ENCODE assay signal across 9 cellular contexts in genomic region chr15:60798821-60799220, GRCh38.
DNase-seq lines count a peak whose midpoint lies in the region; TF ChIP-seq lines count a peak whose summit lies in the region.
"Had no signal": no experiment of that assay in that cellular context is flagged by ENCODE, and none has a peak within 500 bp of the region (broad histone marks: within the 10 kb centered on the region; RNA-seq: fewer than 3 reads in every experiment).

No MANE protein-coding gene starts in this region.

- no peaks in the 10 kb centered on the region for H3K4me1 ChIP-seq in hepatocyte (ENCODE audit: insufficient read depth)

- H2AFZ ChIP-seq in hepatocyte = no peak overlapping the region

- H3K4me3 ChIP-seq in hepatocyte (no peak overlapping the region), WERI-Rb-1 (ENCODE audit: low read depth, low read length) (no peak overlapping the region)

- no peaks in the 10 kb centered on the region for H3K79me2 ChIP-seq in hepatocyte

- no peaks in the 10 kb centered on the region for H3K27me3 Mint-ChIP-seq in activated T-helper 1 cell treated with anti-CD3 and anti-CD28 coated beads, Interleukin-12 subunit alpha, Interleukin-12 subunit beta, Interleukin-2, Interleukin-4 antibody, amounts not matched to agents 30 ng/mL and 10 ng/mL and 1 ng/mL, durations not matched to agents 14 hours and 24 hours and 36 hours (ENCODE audit: insufficient read depth)
- H3K27me3 Mint-ChIP-seq: dendritic cell treated with granulocyte-macrophage colony-stimulating factor and Interleukin-4, amounts not matched to agents 40 ng/mL and 50 ng/mL, for 4 days had no signal

- H3K9me3 ChIP-seq in hepatocyte (ENCODE audit: low read depth) = no peaks in the 10 kb centered on the region
- peaks cover 5% of the 10 kb centered on the region for H3K9me3 ChIP-seq in WERI-Rb-1 (ENCODE audit: severe bottlenecking)

- H3K27me3 ChIP-seq in hepatocyte = no peaks in the 10 kb centered on the region
- H3K27me3 ChIP-seq in WERI-Rb-1 (ENCODE audit: insufficient read depth, low read depth, severe bottlenecking) = no peaks in the 10 kb centered on the region

- H3K27ac Mint-ChIP-seq in activated T-helper 1 cell treated with anti-CD3 and anti-CD28 coated beads, Interleukin-12 subunit alpha, Interleukin-12 subunit beta, Interleukin-2, Interleukin-4 antibody, amounts not matched to agents 30 ng/mL and 10 ng/mL and 1 ng/mL, durations not matched to agents 14 hours and 24 hours and 36 hours = peak overlapping the region; percentile 82
- H3K27ac Mint-ChIP-seq: dendritic cell treated with granulocyte-macrophage colony-stimulating factor and Interleukin-4, amounts not matched to agents 40 ng/mL and 50 ng/mL, for 4 days had no signal

- TF ChIP-seq CTCF in hepatocyte (IDR thresholded peaks at IDR 0.05; ENCODE audit: poor library complexity) (no peak), WERI-Rb-1 (IDR thresholded peaks at IDR 0.05; ENCODE audit: low read depth, low read length) (no peak)

- 79% methylated on average over 4 of the region's 4 CpGs for whole genome bisulfite sequencing in hepatocyte (ENCODE audit: low lambda C conversion rate, missing lambda C conversion rate)

- peaks cover 76% of the 10 kb centered on the region for H3K4me1 Mint-ChIP-seq in activated T-helper 1 cell treated with anti-CD3 and anti-CD28 coated beads, Interleukin-12 subunit alpha, Interleukin-12 subunit beta, Interleukin-2, Interleukin-4 antibody, amounts not matched to agents 30 ng/mL and 10 ng/mL and 1 ng/mL, durations not matched to agents 14 hours and 24 hours and 36 hours (ENCODE audit: low read depth)

- peak; percentile 35 to 58 for DNase-seq in stimulated activated CD4-positive, alpha-beta T cell treated with anti-CD3 and anti-CD28 coated beads, Interleukin-12 subunit alpha, Interleukin-12 subunit beta, amount 100 ng/mL, for 24 hours (ENCODE audit: low read depth in 2 of 2)
- DNase-seq in stimulated activated CD4-positive, alpha-beta T cell treated with anti-CD3 and anti-CD28 coated beads, Interleukin-12 subunit alpha, Interleukin-12 subunit beta, amount 100 ng/mL, for 4 hours = no peak
- DNase-seq in activated T-helper 1 cell treated with anti-CD3 and anti-CD28 coated beads, Interleukin-12 subunit alpha, Interleukin-12 subunit beta, Interleukin-2, Interleukin-4 antibody, amounts not matched to agents 30 ng/mL and 10 ng/mL and 1 ng/mL, durations not matched to agents 14 hours and 24 hours and 36 hours (ENCODE audit: low spot score) = no peak
- DNase-seq in hepatocyte (ENCODE audit: low spot score) = peak; percentile 22
- no peak for DNase-seq in WERI-Rb-1
- DNase-seq in HuH-7.5 (ENCODE audit: low spot score) = no peak
- no peak for DNase-seq in amygdala (lab: John Stamatoyannopoulos, UW)
- DNase-seq in inferior parietal cortex (ENCODE audit: extremely low spot score) = no peak

- no peak overlapping the region for H3K4me3 Mint-ChIP-seq in activated T-helper 1 cell treated with anti-CD3 and anti-CD28 coated beads, Interleukin-12 subunit alpha, Interleukin-12 subunit beta, Interleukin-2, Interleukin-4 antibody, amounts not matched to agents 30 ng/mL and 10 ng/mL and 1 ng/mL, durations not matched to agents 14 hours and 24 hours and 36 hours
- H3K4me3 Mint-ChIP-seq: dendritic cell treated with granulocyte-macrophage colony-stimulating factor and Interleukin-4, amounts not matched to agents 40 ng/mL and 50 ng/mL, for 4 days had no signal

- H3K9me3 Mint-ChIP-seq in activated T-helper 1 cell treated with anti-CD3 and anti-CD28 coated beads, Interleukin-12 subunit alpha, Interleukin-12 subunit beta, Interleukin-2, Interleukin-4 antibody, amounts not matched to agents 30 ng/mL and 10 ng/mL and 1 ng/mL, durations not matched to agents 14 hours and 24 hours and 36 hours = peaks cover 13% of the 10 kb centered on the region
- H3K9me3 Mint-ChIP-seq: dendritic cell treated with granulocyte-macrophage colony-stimulating factor and Interleukin-4, amounts not matched to agents 40 ng/mL and 50 ng/mL, for 4 days had no signal

- H3K27ac ChIP-seq in hepatocyte = no peak overlapping the region
- H3K27ac ChIP-seq in WERI-Rb-1 = no peak overlapping the region

- H3K36me3 ChIP-seq in hepatocyte (replicated peaks; ENCODE audit: insufficient read depth, low read depth) (no peaks in the 10 kb centered on the region), WERI-Rb-1 (no peaks in the 10 kb centered on the region)

- no peaks in the 10 kb centered on the region for H4K20me1 ChIP-seq in hepatocyte (ENCODE audit: insufficient read depth, poor library complexity, severe bottlenecking)

- no peak overlapping the region for H3K4me2 ChIP-seq in hepatocyte

- intact Hi-C loops in activated T-helper 1 cell treated with anti-CD3 and anti-CD28 coated beads, Interleukin-12 subunit alpha, Interleukin-12 subunit beta, Interleukin-2, Interleukin-4 antibody, amounts not matched to agents 30 ng/mL and 10 ng/mL and 1 ng/mL, durations not matched to agents 14 hours and 24 hours and 36 hours (cut with micrococcal nuclease) = loop anchor here (1.0 to 5.0 kb wide), 6 partner anchors 8 to 882 kb away; no protein-coding TSS in a partner anchor

- no peaks in the 10 kb centered on the region for H3K36me3 Mint-ChIP-seq in activated T-helper 1 cell treated with anti-CD3 and anti-CD28 coated beads, Interleukin-12 subunit alpha, Interleukin-12 subunit beta, Interleukin-2, Interleukin-4 antibody, amounts not matched to agents 30 ng/mL and 10 ng/mL and 1 ng/mL, durations not matched to agents 14 hours and 24 hours and 36 hours (ENCODE audit: low read depth)

- H3K9me2 ChIP-seq in hepatocyte (replicated peaks; ENCODE audit: insufficient read depth) = no peaks in the 10 kb centered on the region

Comparison
In these comparisons a context has a peak if more than half of its experiments do, and no peak if none do; other contexts are left out.
1. DNase-seq: peak in stimulated activated CD4-positive, alpha-beta T cell treated with anti-CD3 and anti-CD28 coated beads, Interleukin-12 subunit alpha, Interleukin-12 subunit beta, amount 100 ng/mL, for 24 hours (2 of 2) and hepatocyte (single experiment); none in stimulated activated CD4-positive, alpha-beta T cell treated with anti-CD3 and anti-CD28 coated beads, Interleukin-12 subunit alpha, Interleukin-12 subunit beta, amount 100 ng/mL, for 4 hours (single experiment), activated T-helper 1 cell treated with anti-CD3 and anti-CD28 coated beads, Interleukin-12 subunit alpha, Interleukin-12 subunit beta, Interleukin-2, Interleukin-4 antibody, amounts not matched to agents 30 ng/mL and 10 ng/mL and 1 ng/mL, durations not matched to agents 14 hours and 24 hours and 36 hours (single experiment), WERI-Rb-1 (single experiment), HuH-7.5 (single experiment), amygdala (0 of 56) and inferior parietal cortex (single experiment).